ENCODE assay signal across 8 cellular contexts in genomic region chr15:99796940-99797870, GRCh38.
A peak's percentile ranks its signal among the peaks of the same experiment; 100 is the strongest.
DNase-seq lines count a peak whose midpoint lies in the region; ATAC-seq, FAIRE-seq and TF ChIP-seq lines count a peak whose summit lies in the region.
"Not testable (repeated sequence)": the region's sequence is repeated elsewhere in the genome, so short reads cannot be mapped to it uniquely, and the experiment has no call there.

No MANE protein-coding gene starts in this region.

- not testable (repeated sequence) for H3K4me1 ChIP-seq in HCT116 (ENCODE audit: control insufficient read depth in 1 of 2, insufficient read depth in 2 of 2, low read length in 2 of 2); GM12878 (ENCODE audit: control insufficient read depth, insufficient read depth, low read length); foreskin keratinocyte

- TF ChIP-seq POLR2A in HCT116 (IDR thresholded peaks at IDR 0.05; ENCODE audit: borderline replicate concordance, extremely low read depth, insufficient read depth, insufficient read length); GM12878 (IDR thresholded peaks at IDR 0.05; ENCODE audit: low read depth, low read length): not testable (repeated sequence)

- 14% methylated on average over 5 of the region's 21 CpGs for WGBS in GM12878 (ENCODE audit: insufficient coverage, insufficient replicate concordance, low lambda C conversion rate, missing lambda C conversion rate)

- H3K27me3 Mint-ChIP-seq in neural crest cell (ENCODE audit: low read depth): not testable (repeated sequence)

- SMC1A ChIA-PET in GM12878 (lab: Charles Lee; ENCODE audit: uncharacterized antibody, unreplicated experiment): not testable (repeated sequence)

- TF ChIP-seq EP300 in GM12878 (IDR thresholded peaks at IDR 0.05; ENCODE audit: borderline replicate concordance in 1 of 2, control insufficient read depth in 1 of 2, low read depth in 2 of 2, low read length in 2 of 2): not testable (repeated sequence)

- not testable (repeated sequence) for H3K4me3 ChIP-seq in GM12865 (ENCODE audit: low read depth, low read length); HCT116 (replicated peaks in 1 of 2; ENCODE audit: low read depth in 1 of 2, low read length in 2 of 2); GM12878

- not testable (repeated sequence) for H3K79me2 ChIP-seq in HCT116 (ENCODE audit: insufficient read depth, low read length); GM12878 (ENCODE audit: control insufficient read depth, insufficient read depth, low read length)

- peak; percentile 42 for ATAC-seq in GM18867 (IDR thresholded peaks at IDR 0.05; ENCODE audit: unreplicated experiment)
- peak; percentile 85 for ATAC-seq in HCT116
- ATAC-seq in GM12878: peak; percentile 74
- ATAC-seq in foreskin keratinocyte: peak; percentile 29

- DNase-seq in GM12865 (ENCODE audit: low read depth): peak; percentile 22
- DNase-seq in HCT116 (ENCODE audit: low read depth, low spot score); RWPE1 (ENCODE audit: low spot score); GM12878 (ENCODE audit: low read depth, low spot score); foreskin keratinocyte; neural crest cell (ENCODE audit: low read depth, low spot score): not testable (repeated sequence)

- not testable (repeated sequence) for H3K27ac Mint-ChIP-seq in neural crest cell (ENCODE audit: unreplicated experiment)

- not testable (repeated sequence) for H3K4me2 ChIP-seq in HCT116 (ENCODE audit: low read length)
- H3K4me2 ChIP-seq in GM12878 (ENCODE audit: control insufficient read depth, insufficient read depth): 0 out of 2 replicates have a peak overlapping the region, but pooled peaks have one; percentile 25

- in situ Hi-C loops in GM12878 (cut with MboI): loop anchor here (10.0 kb wide), 1 partner anchor 1968 kb away; no protein-coding TSS in a partner anchor

- RAD21 ChIA-PET in HCT116 (lab: Charles Lee; ENCODE audit: low non-redundant PET in 1 of 2, low total read pairs in 2 of 2, uncharacterized antibody in 2 of 2, unreplicated experiment in 2 of 2); GM12878 (lab: Charles Lee; ENCODE audit: unreplicated experiment): not testable (repeated sequence)

- POLR2A ChIA-PET in HCT116 (lab: Charles Lee); RWPE1 (lab: Yijun Ruan, JAX; ENCODE audit: low non-redundant PET): not testable (repeated sequence)
- POLR2A ChIA-PET in GM12878 (lab: Charles Lee): interaction anchor here (0.6 kb wide), 1 partner anchor 16 kb away, joined by 8 read pairs; no protein-coding TSS in a partner anchor

- H3K9ac ChIP-seq in HCT116 (ENCODE audit: low read length); GM12878 (ENCODE audit: control insufficient read depth, insufficient read depth, low read length): not testable (repeated sequence)

- H3K27ac ChIP-seq in 22Rv1; HCT116 (ENCODE audit: low read depth, low read length); RWPE1; GM12878 (ENCODE audit: control insufficient read depth, insufficient read depth); foreskin keratinocyte: not testable (repeated sequence)

- H3K9me3 ChIP-seq in HCT116 (ENCODE audit: control insufficient read depth in 1 of 2, insufficient read depth in 1 of 2, low read depth in 1 of 2, low read length in 2 of 2); GM12878 (replicated peaks; ENCODE audit: control insufficient read depth, insufficient read depth, low read length): not testable (repeated sequence)

- not testable (repeated sequence) for H3K4me1 Mint-ChIP-seq in neural crest cell

- not testable (repeated sequence) for H3K36me3 ChIP-seq in HCT116 (ENCODE audit: control insufficient read depth in 1 of 2, insufficient read depth in 2 of 2, low read length in 2 of 2); GM12878 (ENCODE audit: control insufficient read depth in 2 of 2, insufficient read depth in 2 of 2, low read length in 1 of 2)

- not testable (repeated sequence) for BruUV-seq in HCT116 (replicated peaks; lab: Mats Ljungman, UMichigan); GM12878 (replicated peaks; lab: Mats Ljungman, UMichigan)

- H3K9me2 ChIP-seq in HCT116 (ENCODE audit: insufficient read depth): not testable (repeated sequence)

- H3K4me3 Mint-ChIP-seq in neural crest cell: not testable (repeated sequence)

- CTCF ChIA-PET in HCT116 (lab: Charles Lee) (interaction anchor here (1.2 kb wide), 1 partner anchor 1969 kb away, joined by 13 read pairs; no protein-coding TSS in a partner anchor), GM12878 (lab: Yijun Ruan, JAX) (interaction anchor here (0.9 kb wide), 1 partner anchor 93 kb away, joined by 3 read pairs; no protein-coding TSS in a partner anchor)
- CTCF ChIA-PET in RWPE1 (lab: Yijun Ruan, JAX): not testable (repeated sequence)

- TF ChIP-seq CTCF in 22Rv1 (IDR thresholded peaks at IDR 0.05) (peak; percentile 15; the same call in 1 of the 2 replicates), HCT116 (IDR thresholded peaks at IDR 0.05 in 2 of 3, conservative IDR thresholded peaks at IDR 0.05 in 1 of 3; ENCODE audit: borderline replicate concordance in 1 of 3, insufficient read depth in 1 of 3, low read depth in 2 of 3, low read length in 2 of 3) (0 out of 6 replicates have a peak, but pooled peaks of 1 of the 3 experiments have one; percentile 3), RWPE1 (conservative IDR thresholded peaks at IDR 0.05; ENCODE audit: low read depth) (peak; percentile 49), GM12878 (IDR thresholded peaks at IDR 0.05 in 2 of 3, conservative IDR thresholded peaks at IDR 0.05 in 1 of 3; ENCODE audit: control insufficient read depth in 2 of 3, extremely low read depth in 1 of 3, insufficient read depth in 1 of 3, low read depth in 3 of 3, low read length in 3 of 3) (0 out of 6 replicates have a peak, but pooled peaks of 2 of the 3 experiments have one; percentile 0 to 1), foreskin keratinocyte (conservative IDR thresholded peaks at IDR 0.05) (peak; percentile 33), neural crest cell (conservative IDR thresholded peaks at IDR 0.05) (peak; percentile 21)
- TF ChIP-seq CTCF in GM12865 (IDR thresholded peaks at IDR 0.05; ENCODE audit: insufficient read depth, low read depth, low read length, missing control alignments): not testable (repeated sequence)

- not testable (repeated sequence) for H2AFZ ChIP-seq in HCT116 (ENCODE audit: low read depth, low read length, poor library complexity, severe bottlenecking); GM12878 (ENCODE audit: control insufficient read depth, low read depth, low read length)

- intact Hi-C loops in HCT116 (cut with micrococcal nuclease): loop anchor here (5.0 kb wide), 1 partner anchor 525 kb away; no protein-coding TSS in a partner anchor
- intact Hi-C loops in GM12878 (cut with micrococcal nuclease; ENCODE audit: unreplicated experiment): not testable (repeated sequence)

- H3K9me3 Mint-ChIP-seq in neural crest cell: not testable (repeated sequence)

- H3K27me3 ChIP-seq in HCT116 (ENCODE audit: insufficient read depth, low read length); GM12878 (replicated peaks in 1 of 2; ENCODE audit: control insufficient read depth in 2 of 2, insufficient read depth in 2 of 2, low read length in 1 of 2); foreskin keratinocyte: not testable (repeated sequence)

- not testable (repeated sequence) for FAIRE-seq in GM12878 (lab: Jason Lieb, UNC)

- not testable (repeated sequence) for H4K20me1 ChIP-seq in HCT116 (ENCODE audit: insufficient read depth); GM12878 (ENCODE audit: control insufficient read depth, insufficient read depth)

- not testable (repeated sequence) for TF ChIP-seq RAD21 in HCT116 (IDR thresholded peaks at IDR 0.05; ENCODE audit: low read depth); GM12878 (IDR thresholded peaks at IDR 0.05; ENCODE audit: insufficient read depth, low read depth, low read length)

- H3K36me3 Mint-ChIP-seq in neural crest cell (ENCODE audit: low read depth): not testable (repeated sequence)

Comparison
In these comparisons a context has a peak if more than half of its experiments do, and no peak if none do; other contexts are left out.
1. ATAC-seq: peak in every context shown above with its lines; median percentile 85 in HCT116; 74 in GM12878; 42 in GM18867; 29 in foreskin keratinocyte.